In the genomic region with DNA sequence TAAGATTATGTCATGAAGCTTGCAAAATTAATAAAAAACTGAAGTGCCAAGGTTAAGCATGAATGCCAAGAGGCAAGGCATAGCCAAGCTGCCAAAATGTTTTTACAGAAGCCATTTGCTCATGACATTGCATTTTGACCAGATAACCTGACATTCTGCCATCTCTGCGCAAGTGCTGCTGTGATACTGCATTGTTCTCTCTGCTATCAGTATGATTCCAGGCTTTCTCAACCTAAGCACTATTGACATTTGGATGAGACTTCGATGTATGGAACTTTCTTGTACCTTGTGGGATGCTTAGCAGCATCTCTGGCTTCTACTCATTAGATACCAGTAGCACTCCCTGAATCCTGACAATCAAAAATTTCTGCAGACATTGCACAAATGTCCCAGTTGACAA, we compare ENCODE assay signal across 26 cellular contexts.
"Had no signal": no experiment of that assay in that cellular context is flagged by ENCODE, and none has a peak within 500 bp of the region (broad histone marks: within the 10 kb centered on the region; RNA-seq: fewer than 3 reads in every experiment).

No MANE protein-coding gene starts in this region.

- FAIRE-seq: endometrium, endothelial cell of umbilical vein had no signal

- H3K27ac ChIP-seq: ascending aorta, breast epithelium, colonic mucosa, epithelial cell of prostate, esophagus squamous epithelium, gastroesophageal sphincter, heart right ventricle, WERI-Rb-1 had no signal

- DNase-seq: activated B cell treated with CpG ODN at 0.5 μM for 24 hours; activated CD4-positive, alpha-beta T cell treated with anti-CD3 and anti-CD28 coated beads for 48 hours; activated CD4-positive, alpha-beta T cell treated with anti-CD3 and anti-CD28 coated beads, Interleukin-2, amount 50 U/mL, for 1 hour; activated CD4-positive, alpha-beta T cell treated with anti-CD3 and anti-CD28 coated beads, Interleukin-2, amount 50 U/mL, for 48 hours; activated CD8-positive, alpha-beta memory T cell treated with anti-CD3 and anti-CD28 coated beads for 24 hours; activated CD8-positive, alpha-beta T cell treated with anti-CD3 and anti-CD28 coated beads for 36 hours; activated effector memory CD4-positive, alpha-beta T cell treated with anti-CD3 and anti-CD28 coated beads, Interleukin-2, amount 50 U/mL, for 16 hours; activated naive CD4-positive, alpha-beta T cell treated with anti-CD3 and anti-CD28 coated beads for 36 hours; activated naive CD8-positive, alpha-beta T cell treated with anti-CD3 and anti-CD28 coated beads for 36 hours; activated naive CD8-positive, alpha-beta T cell treated with anti-CD3 and anti-CD28 coated beads, Interleukin-2, amount 50 U/mL, for 24 hours; activated T-cell treated with anti-CD3 and anti-CD28 coated beads, Interleukin-2, amount 50 U/mL, for 4 hours; colonic mucosa; effector CD8-positive, alpha-beta T cell; esophagus squamous epithelium; foreskin melanocyte; heart right ventricle; T-helper 1 cell; T-helper 17 cell; T1000; WERI-Rb-1 had no signal

- H3K9me3 ChIP-seq: ascending aorta, breast epithelium, colonic mucosa, esophagus squamous epithelium, gastroesophageal sphincter, heart right ventricle had no signal

- H3K27me3 ChIP-seq: ascending aorta, breast epithelium, colonic mucosa, esophagus squamous epithelium, gastroesophageal sphincter, heart right ventricle had no signal

- H3K36me3 ChIP-seq: ascending aorta, breast epithelium, colonic mucosa, esophagus squamous epithelium, gastroesophageal sphincter, heart right ventricle, WERI-Rb-1 had no signal

- H3K4me3 ChIP-seq: ascending aorta, breast epithelium, colonic mucosa, esophagus squamous epithelium, gastroesophageal sphincter, heart right ventricle had no signal

- H3K4me1 ChIP-seq: ascending aorta, breast epithelium, colonic mucosa, esophagus squamous epithelium, gastroesophageal sphincter, heart right ventricle had no signal
